ENCODE assay signal across 1 cellular context in the genomic region with DNA sequence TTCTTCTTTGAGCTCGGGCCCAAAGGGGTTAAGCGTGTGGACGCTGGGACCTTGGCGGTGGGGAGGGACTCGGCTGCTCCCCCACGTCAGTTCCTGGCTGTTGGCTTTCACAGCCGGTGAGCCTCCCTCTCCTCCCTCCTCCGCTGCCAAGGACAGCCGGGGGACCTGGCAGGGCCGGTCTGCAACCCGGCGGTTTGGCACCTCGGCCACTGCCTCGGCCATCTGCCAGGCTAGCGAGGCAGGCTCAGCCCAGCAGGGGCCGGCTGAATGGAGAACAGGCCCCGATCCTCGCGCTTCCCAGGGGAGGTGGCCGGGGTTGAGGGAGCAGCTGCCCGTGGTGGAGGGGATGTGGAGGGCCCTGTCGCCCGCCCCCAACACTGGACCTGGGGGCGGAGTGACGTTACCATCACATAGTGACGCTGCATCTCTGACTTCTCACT.
A peak's percentile ranks its signal among the peaks of the same experiment; 100 is the strongest.
TF ChIP-seq lines count a peak whose summit lies in the region.

No MANE protein-coding gene starts in this region.

TF ChIP-seq in H1, 55 proteins besides CTCF, POLR2A, EP300 and RAD21:
- TF ChIP-seq BRCA1 (IDR thresholded peaks at IDR 0.05; ENCODE audit: low read depth, low read length) (no peak), SIX5 (IDR thresholded peaks at IDR 0.05; ENCODE audit: low read depth, low read length) (no peak), JUND (IDR thresholded peaks at IDR 0.05; ENCODE audit: low read length) (peak; percentile 82), SIN3A (conservative IDR thresholded peaks at IDR 0.05 in 1 of 2, IDR thresholded peaks at IDR 0.05 in 1 of 2; ENCODE audit: low read depth in 1 of 2, low read length in 2 of 2) (no peak), CEBPB (IDR thresholded peaks at IDR 0.05; ENCODE audit: low read depth, low read length) (no peak), YY1 (IDR thresholded peaks at IDR 0.05; ENCODE audit: low read depth, low read length) (0 out of 2 replicates have a peak, but pooled peaks have one; percentile 45), SP4 (IDR thresholded peaks at IDR 0.05; ENCODE audit: low read length) (no peak), GTF2F1 (IDR thresholded peaks at IDR 0.05; ENCODE audit: borderline replicate concordance, low read depth, low read length) (no peak), POU5F1 (IDR thresholded peaks at IDR 0.05; ENCODE audit: low read depth, low read length) (no peak), RNF2 (IDR thresholded peaks at IDR 0.05; ENCODE audit: borderline replicate concordance, low read depth, low read length, missing control alignments, poor library complexity, severe bottlenecking) (no peak), MAFK (IDR thresholded peaks at IDR 0.05; ENCODE audit: low read depth, low read length) (no peak), TCF12 (IDR thresholded peaks at IDR 0.05; ENCODE audit: low read depth, low read length) (no peak), SRF (IDR thresholded peaks at IDR 0.05; ENCODE audit: low read depth, low read length) (no peak), HDAC2 (IDR thresholded peaks at IDR 0.05; ENCODE audit: borderline replicate concordance in 1 of 2, low read depth in 2 of 2, low read length in 2 of 2) (no peak), RBBP5 (IDR thresholded peaks at IDR 0.05; ENCODE audit: borderline replicate concordance, low read depth, low read length) (no peak), FOSL1 (IDR thresholded peaks at IDR 0.05; ENCODE audit: insufficient read depth, low read depth, low read length) (no peak), EGR1 (IDR thresholded peaks at IDR 0.05; ENCODE audit: borderline replicate concordance, low read depth, low read length) (no peak), TAF7 (optimal IDR thresholded peaks at IDR 0.05; ENCODE audit: borderline replicate concordance, low read depth, low read length) (no peak), SP1 (IDR thresholded peaks at IDR 0.05; ENCODE audit: low read depth, low read length) (no peak), GABPA (IDR thresholded peaks at IDR 0.05; ENCODE audit: borderline replicate concordance, insufficient read depth, low read length) (no peak), TEAD4 (IDR thresholded peaks at IDR 0.05; ENCODE audit: low read depth, low read length) (no peak), CBX5 (IDR thresholded peaks at IDR 0.05; ENCODE audit: low read depth, low read length) (no peak), BCL11A (IDR thresholded peaks at IDR 0.05; ENCODE audit: low read depth in 2 of 2, low read length in 2 of 2) (no peak)
- TF ChIP-seq, protein P1, sequence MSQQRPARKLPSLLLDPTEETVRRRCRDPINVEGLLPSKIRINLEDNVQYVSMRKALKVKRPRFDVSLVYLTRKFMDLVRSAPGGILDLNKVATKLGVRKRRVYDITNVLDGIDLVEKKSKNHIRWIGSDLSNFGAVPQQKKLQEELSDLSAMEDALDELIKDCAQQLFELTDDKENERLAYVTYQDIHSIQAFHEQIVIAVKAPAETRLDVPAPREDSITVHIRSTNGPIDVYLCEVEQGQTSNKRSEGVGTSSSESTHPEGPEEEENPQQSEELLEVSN (IDR thresholded peaks at IDR 0.05) = 0 out of 2 replicates have a peak, but pooled peaks have one; percentile 22
- TF ChIP-seq, protein P2, sequence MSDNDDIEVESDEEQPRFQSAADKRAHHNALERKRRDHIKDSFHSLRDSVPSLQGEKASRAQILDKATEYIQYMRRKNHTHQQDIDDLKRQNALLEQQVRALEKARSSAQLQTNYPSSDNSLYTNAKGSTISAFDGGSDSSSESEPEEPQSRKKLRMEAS (IDR thresholded peaks at IDR 0.05) = 0 out of 2 replicates have a peak, but pooled peaks have one; percentile 12
TF ChIP-seq in H1: peak in this region for 4.
